In genomic region chr2:61178603-61179545, GRCh38 we compare ENCODE assay signal across 8 cellular contexts. TPM values are rescaled to one million over a fixed set of nuclear protein-coding genes. Genes with fewer than 3 reads are reported as not detected.
A peak's percentile ranks its signal among the peaks of the same experiment; 100 is the strongest.
DNase-seq lines count a peak whose midpoint lies in the region; ATAC-seq and TF ChIP-seq lines count a peak whose summit lies in the region.

No MANE protein-coding gene starts in this region.

- no peak overlapping the region for H3K27ac Mint-ChIP-seq in neural crest cell (ENCODE audit: unreplicated experiment)

- intact Hi-C loops in colonic mucosa (cut with DNase I), result no loop called here

- no peak for ATAC-seq in HG03460 (IDR thresholded peaks at IDR 0.05; ENCODE audit: unreplicated experiment)

- DNase-seq in EH (ENCODE audit: low read depth) (peak; percentile 43), NCI-H446 treated with DMSO at 0.1 percent for 48 hours (lab: John Stamatoyannopoulos, UW) (peak; percentile 5), colonic mucosa (peak; percentile 27), neural crest cell (ENCODE audit: low read depth, low spot score) (no peak), NCI-H1092 treated with DMSO at 0.1 percent for 48 hours (lab: John Stamatoyannopoulos, UW) (no peak), T-helper 9 cell (no peak), NAMALWA (ENCODE audit: low spot score) (no peak)

- H3K36me3 Mint-ChIP-seq in neural crest cell (ENCODE audit: low read depth), result peaks cover 19% of the 10 kb centered on the region

- H3K36me3 ChIP-seq in colonic mucosa, result peaks cover 7% of the 10 kb centered on the region

- H3K4me3 ChIP-seq in colonic mucosa, result peak overlapping the region; percentile 89

- H3K4me1 ChIP-seq in colonic mucosa, result peaks cover 15% of the 10 kb centered on the region

- H3K9ac ChIP-seq in colonic mucosa (ENCODE audit: low read depth in 2 of 2, low read length in 2 of 2), result peak overlapping the region; percentile 91 to 97

- peaks cover 6% of the 10 kb centered on the region for H3K9me3 Mint-ChIP-seq in neural crest cell

- TF ChIP-seq CTCF in colonic mucosa (IDR thresholded peaks at IDR 0.05), result no peak
- no peak for TF ChIP-seq CTCF in neural crest cell (conservative IDR thresholded peaks at IDR 0.05)

- peak overlapping the region; percentile 98 for H3K27ac ChIP-seq in colonic mucosa

- peak overlapping the region; percentile 81 for H3K4me3 Mint-ChIP-seq in neural crest cell

- H3K27me3 Mint-ChIP-seq in neural crest cell (ENCODE audit: low read depth), result peaks cover 2% of the 10 kb centered on the region

- peaks cover 53% of the 10 kb centered on the region for H3K4me1 Mint-ChIP-seq in neural crest cell

- H3K9me3 ChIP-seq in colonic mucosa, result no peaks in the 10 kb centered on the region

- H3K27me3 ChIP-seq in colonic mucosa, result no peaks in the 10 kb centered on the region

RNA-seq across cellular contexts. Expression of gene C2orf74, which starts 16.9 kb away (rescaled TPM):
- total RNA-seq in colonic mucosa (1 to 10 TPM in 1 of 2 donors, under 1 TPM in 1; 0.72 to 2.9 TPM), neural crest cell (9.0 and 10.0 TPM in 2 replicates)

Comparison
In these comparisons a context has a peak if more than half of its experiments do, and no peak if none do; other contexts are left out.
1. DNase-seq: peak in EH (single experiment), NCI-H446 treated with DMSO at 0.1 percent for 48 hours (single experiment) and colonic mucosa (single experiment); none in neural crest cell (single experiment), NCI-H1092 treated with DMSO at 0.1 percent for 48 hours (single experiment), T-helper 9 cell (single experiment) and NAMALWA (single experiment).